ENCODE assay signal across 2 cellular contexts in the genomic region with DNA sequence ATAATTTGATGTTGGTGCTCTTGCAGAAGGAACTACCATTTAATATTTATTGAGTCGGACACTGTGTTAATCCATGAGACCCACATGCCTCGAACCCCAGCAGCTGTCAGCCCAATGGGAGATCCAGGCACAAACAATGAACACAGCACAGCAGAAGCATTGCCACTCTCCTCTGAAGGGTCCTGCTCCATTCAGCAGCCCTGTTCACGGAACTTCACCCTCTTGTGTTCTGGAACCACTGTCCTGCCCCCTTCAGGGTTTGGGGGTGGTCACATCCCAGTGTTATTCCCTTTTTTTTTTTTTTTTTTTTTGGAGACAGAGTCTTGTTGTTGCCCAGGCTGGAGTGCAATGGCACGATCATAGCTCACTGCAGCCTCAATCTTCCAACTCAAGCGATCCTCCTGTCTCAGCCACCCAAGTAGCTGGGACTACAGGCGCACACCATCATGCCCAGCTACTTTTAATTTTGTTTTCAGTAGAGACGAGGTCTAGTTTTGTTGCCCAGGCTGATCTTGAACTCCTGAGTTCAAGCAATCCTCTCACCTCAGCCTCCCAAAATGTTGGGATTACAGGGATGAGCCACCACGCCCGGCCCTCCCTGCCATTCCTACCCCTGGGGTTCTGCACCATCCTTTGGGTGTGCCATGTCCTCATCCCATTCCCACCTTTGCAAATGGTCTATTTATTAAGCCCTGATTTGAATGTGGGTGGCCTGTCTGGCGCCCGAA.
TF ChIP-seq lines count a peak whose summit lies in the region.

No MANE protein-coding gene starts in this region.

TF ChIP-seq in GM23338, 12 proteins besides CTCF, POLR2A, EP300 and RAD21 (continues in another document):
- TF ChIP-seq ZNF331 (CRISPR knock-in tag; IDR thresholded peaks at IDR 0.05; ENCODE audit: low read depth) (no peak), POLR2AphosphoS5 (IDR thresholded peaks at IDR 0.05; ENCODE audit: low read depth) (no peak), EZH2 (IDR thresholded peaks at IDR 0.05; ENCODE audit: low read depth, unreplicated experiment) (no peak), CREB1 (CRISPR knock-in tag; IDR thresholded peaks at IDR 0.05; ENCODE audit: low read depth) (no peak), ZNF462 (CRISPR knock-in tag; IDR thresholded peaks at IDR 0.05) (no peak), STAT1 (IDR thresholded peaks at IDR 0.05; ENCODE audit: unreplicated experiment) (no peak), EZH2phosphoT487 (IDR thresholded peaks at IDR 0.05; ENCODE audit: unreplicated experiment) (no peak), NANOG (IDR thresholded peaks at IDR 0.05; ENCODE audit: borderline replicate concordance) (no peak), ETS1 (IDR thresholded peaks at IDR 0.05) (no peak)

TF ChIP-seq in H1, 55 proteins besides CTCF, POLR2A, EP300 and RAD21:
- TF ChIP-seq SIN3A (conservative IDR thresholded peaks at IDR 0.05 in 1 of 2, IDR thresholded peaks at IDR 0.05 in 1 of 2; ENCODE audit: low read depth in 1 of 2, low read length in 2 of 2) (no peak), NANOG (IDR thresholded peaks at IDR 0.05; ENCODE audit: insufficient read depth, low read depth, low read length, poor library complexity, severe bottlenecking) (no peak), CHD1 (IDR thresholded peaks at IDR 0.05; ENCODE audit: low read depth, low read length) (no peak), POLR2AphosphoS5 (IDR thresholded peaks at IDR 0.05; ENCODE audit: low read depth, low read length) (no peak), TAF7 (optimal IDR thresholded peaks at IDR 0.05; ENCODE audit: borderline replicate concordance, low read depth, low read length) (no peak), GTF2F1 (IDR thresholded peaks at IDR 0.05; ENCODE audit: borderline replicate concordance, low read depth, low read length) (no peak), RNF2 (IDR thresholded peaks at IDR 0.05; ENCODE audit: borderline replicate concordance, low read depth, low read length, missing control alignments, poor library complexity, severe bottlenecking) (no peak), TEAD4 (IDR thresholded peaks at IDR 0.05; ENCODE audit: low read depth, low read length) (no peak), TBP (IDR thresholded peaks at IDR 0.05; ENCODE audit: low read depth, low read length) (no peak), RXRA (IDR thresholded peaks at IDR 0.05; ENCODE audit: insufficient read depth, low read depth, low read length) (no peak)
TF ChIP-seq in H1: peak in this region for 0.
